In genomic region chr14:34453226-34453625, GRCh38 we compare ENCODE assay signal across 18 cellular contexts.
"Had no signal": no experiment of that assay in that cellular context is flagged by ENCODE, and none has a peak within 500 bp of the region (broad histone marks: within the 10 kb centered on the region; RNA-seq: fewer than 3 reads in every experiment).

No MANE protein-coding gene starts in this region.

- H3K4me3 ChIP-seq: breast epithelium, right atrium auricular region, skin epidermis, transverse colon had no signal

- H3K9me3 ChIP-seq: breast epithelium, neutrophil, right atrium auricular region, transverse colon had no signal

- H3K27me3 ChIP-seq: breast epithelium, neutrophil, right atrium auricular region, transverse colon had no signal

- ATAC-seq: left ventricle myocardium superior; naive thymus-derived CD8-positive, alpha-beta T cell had no signal

- DNase-seq: activated CD4-positive, alpha-beta T cell treated with anti-CD3 and anti-CD28 coated beads for 1 hour; activated CD4-positive, alpha-beta T cell treated with anti-CD3 and anti-CD28 coated beads, Interleukin-2, amount 50 U/mL, for 4 hours; activated naive CD4-positive, alpha-beta T cell; activated T-cell treated with anti-CD3 and anti-CD28 coated beads for 4 hours; aorta; effector memory CD4-positive, alpha-beta T cell; foreskin melanocyte; left ventricle myocardium superior; mesenchymal stem cell; naive thymus-derived CD8-positive, alpha-beta T cell; stimulated activated CD4-positive, alpha-beta T cell treated with anti-CD3 and anti-CD28 coated beads, Interleukin-4, amount 100 ng/mL, for 4 hours; stimulated activated CD8-positive, alpha-beta memory T cell treated with anti-CD3 and anti-CD28 coated beads, Interleukin-4, amount 100 ng/mL, for 48 hours; stimulated activated naive CD4-positive, alpha-beta T cell treated with Interleukin-2 at 50 U/mL for 16 hours; transverse colon had no signal

- H3K36me3 ChIP-seq: breast epithelium, neutrophil had no signal

- H3K4me1 ChIP-seq: right atrium auricular region had no signal

- H3K27ac ChIP-seq: breast epithelium, neutrophil, right atrium auricular region, skin epidermis had no signal
